In the genomic region with DNA sequence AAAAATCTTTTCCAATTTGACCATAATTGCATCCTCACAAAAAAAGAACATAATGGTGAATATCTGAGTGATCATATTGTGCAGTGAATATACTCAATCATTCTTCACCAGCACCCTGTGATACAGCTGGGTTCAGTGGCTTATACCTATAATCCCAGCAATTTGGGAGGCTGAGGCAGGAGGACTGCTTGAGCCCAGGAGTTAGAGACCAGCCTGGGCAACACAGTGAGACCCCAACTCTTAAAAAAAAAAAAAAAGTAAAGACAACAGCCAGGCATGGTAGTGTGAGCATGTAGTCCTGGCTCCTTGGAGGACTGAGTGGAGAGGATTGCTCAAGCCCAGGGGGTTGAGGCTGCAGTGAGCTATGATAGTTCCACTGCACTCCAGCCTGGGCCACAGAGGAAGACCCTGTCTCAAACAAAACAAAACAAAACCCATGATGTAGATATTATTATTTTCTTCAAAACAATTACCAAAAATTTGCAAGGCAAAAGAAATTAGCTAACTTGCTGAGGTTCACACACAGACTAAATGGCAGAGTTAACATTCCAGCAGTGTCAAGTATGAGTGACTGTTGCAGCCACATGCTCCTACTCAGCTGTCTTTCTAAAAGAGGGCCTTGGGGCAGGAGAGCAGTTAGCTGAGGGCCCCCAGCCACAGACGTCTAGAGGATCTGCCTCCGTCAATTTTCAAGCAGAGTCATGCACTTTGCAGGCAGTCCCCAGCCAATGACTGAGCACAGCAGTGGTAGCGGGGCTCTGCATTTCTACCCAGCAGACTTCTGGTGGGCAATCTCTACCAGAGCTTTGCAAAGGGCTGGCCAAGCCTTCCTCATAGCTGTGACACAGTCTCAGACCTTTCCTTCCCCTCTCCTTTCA, we compare ENCODE assay signal across 19 cellular contexts. TPM values are rescaled to one million over a fixed set of nuclear protein-coding genes. Genes with fewer than 3 reads are reported as not detected.
A peak's percentile ranks its signal among the peaks of the same experiment; 100 is the strongest.
DNase-seq lines count a peak whose midpoint lies in the region; ATAC-seq and TF ChIP-seq lines count a peak whose summit lies in the region.
"Had no signal": no experiment of that assay in that cellular context is flagged by ENCODE, and none has a peak within 500 bp of the region (broad histone marks: within the 10 kb centered on the region; RNA-seq: fewer than 3 reads in every experiment).

No MANE protein-coding gene starts in this region.

- dilution Hi-C loops in IMR-90 (cut with HindIII; ENCODE audit: low sequenced_read_pairs, unreplicated experiment), result no loop called here
- dilution Hi-C loops in mammary epithelial cell (cut with HindIII; ENCODE audit: low sequenced_read_pairs), result no loop called here

- BruUV-seq in A673 (replicated peaks; lab: Mats Ljungman, UMichigan) (no TSS peak), IMR-90 (replicated peaks; lab: Mats Ljungman, UMichigan) (no TSS peak), mammary epithelial cell (replicated peaks; lab: Mats Ljungman, UMichigan) (no TSS peak)

- H2AFZ ChIP-seq in IMR-90 (replicated peaks; ENCODE audit: low read length, poor library complexity), result no peak overlapping the region
- no peak overlapping the region for H2AFZ ChIP-seq in mammary epithelial cell (ENCODE audit: low read depth, low read length)

- H4K20me1 ChIP-seq in IMR-90 (ENCODE audit: insufficient read depth, low read length) (peaks cover 35% of the 10 kb centered on the region), mammary epithelial cell (ENCODE audit: insufficient read depth, low read length) (no peaks in the 10 kb centered on the region)

- H3K9me1 ChIP-seq in IMR-90 (ENCODE audit: insufficient read depth, low read length), result peaks cover 7% of the 10 kb centered on the region; the same call in 1 of the 2 replicates

- H3K4ac ChIP-seq in IMR-90 (ENCODE audit: low read depth, low read length) (no peak overlapping the region), mesendoderm (ENCODE audit: low read depth, low read length) (no peak overlapping the region)

- no peak for TF ChIP-seq RAD21 in IMR-90 (IDR thresholded peaks at IDR 0.05; ENCODE audit: low read length)

- intact Hi-C loops in A673 (cut with micrococcal nuclease; ENCODE audit: unreplicated experiment) (no loop called here), IMR-90 (cut with micrococcal nuclease) (loop anchor here (2.0 kb wide), 1 partner anchor 32 kb away; no protein-coding TSS in a partner anchor), mammary epithelial cell (cut with micrococcal nuclease) (loop anchor here (1.0 kb wide), 1 partner anchor 9 kb away; no protein-coding TSS in a partner anchor)

- H3K27me3 ChIP-seq in A673 (replicated peaks; ENCODE audit: insufficient read depth, low read depth, low read length, poor library complexity) (no peaks in the 10 kb centered on the region), IMR-90 (ENCODE audit: control insufficient read depth, insufficient read depth, low read length) (no peaks in the 10 kb centered on the region), mammary epithelial cell (ENCODE audit: insufficient read depth, low read length) (no peaks in the 10 kb centered on the region), mesendoderm (ENCODE audit: insufficient read depth, low read length, poor library complexity) (no peaks in the 10 kb centered on the region)
- H3K27me3 ChIP-seq: body of pancreas, neutrophil, right lobe of liver had no signal

- H3K27ac ChIP-seq in A673 (ENCODE audit: low read depth, low read length, poor library complexity, severe bottlenecking), result peak overlapping the region; percentile 69
- H3K27ac ChIP-seq in IMR-90 (ENCODE audit: insufficient read depth, low read length), result no peak overlapping the region
- H3K27ac ChIP-seq in mammary epithelial cell (ENCODE audit: insufficient read depth, low read depth, low read length), result peak overlapping the region; percentile 89
- peak overlapping the region; percentile 55 for H3K27ac ChIP-seq in mesendoderm (ENCODE audit: low read depth, low read length)
- no peak overlapping the region for H3K27ac ChIP-seq in substantia nigra (ENCODE audit: low read depth, low read length, poor library complexity, severe bottlenecking)
- H3K27ac ChIP-seq: body of pancreas, neutrophil, right lobe of liver had no signal

- H3K14ac ChIP-seq in IMR-90 (replicated peaks; ENCODE audit: low read depth, low read length), result no peak overlapping the region

- 79% methylated on average over 3 of the region's 3 CpGs; no CpG with 5 or more reads in 1 of the 2 experiments for WGBS in IMR-90 (ENCODE audit: extremely low coverage in 2 of 2, insufficient read length in 1 of 2), 2 experiments
- 82% methylated on average over 3 of the region's 3 CpGs for WGBS in mammary epithelial cell (ENCODE audit: low coverage, missing lambda C conversion rate)
- no CpG with 5 or more reads among the region's 3 CpGs for WGBS in mesendoderm (ENCODE audit: extremely low coverage, insufficient coverage, low lambda C conversion rate)

- H3K56ac ChIP-seq in IMR-90 (ENCODE audit: extremely low read depth, insufficient read depth, low read length), result no peak overlapping the region
- H3K56ac ChIP-seq in mesendoderm (ENCODE audit: low read length), result no peak overlapping the region

- POLR2A ChIA-PET in A673 (lab: Charles Lee; ENCODE audit: low non-redundant PET), result no interaction called here
- POLR2A ChIA-PET in IMR-90 (lab: Charles Lee; ENCODE audit: unreplicated experiment), result no interaction called here

- H3K79me1 ChIP-seq in IMR-90 (ENCODE audit: low read depth in 1 of 2, low read length in 2 of 2) (peaks cover 16 to 37% of the 10 kb centered on the region in 2 experiments; a peak in 3 of 4 replicates), mesendoderm (ENCODE audit: low read length) (peaks cover 8% of the 10 kb centered on the region)

- H3K79me2 ChIP-seq in mammary epithelial cell (ENCODE audit: insufficient read depth, low read length) (peaks cover 81% of the 10 kb centered on the region), mesendoderm (ENCODE audit: control insufficient read depth, insufficient read depth, low read length) (peaks cover 63% of the 10 kb centered on the region)

- no peak for DNase-seq in A673 (ENCODE audit: low spot score)
- DNase-seq in IMR-90, result no peak
- DNase-seq in mammary epithelial cell, result no peak
- DNase-seq in mesendoderm, result peak; percentile 72
- DNase-seq in HCEC 1CT, result no peak
- DNase-seq in activated effector memory CD4-positive, alpha-beta T cell treated with Interleukin-2 at 50 U/mL for 16 hours, result no peak
- no peak for DNase-seq in substantia nigra (lab: John Stamatoyannopoulos, UW)
- DNase-seq: activated CD4-positive, alpha-beta T cell treated with anti-CD3 and anti-CD28 coated beads, Interleukin-2, amount 50 U/mL, for 48 hours; activated T-cell treated with anti-CD3 and anti-CD28 coated beads, Interleukin-2, amount 50 U/mL, for 48 hours; body of pancreas; COR-L47; dermis blood vessel endothelial cell; KG1; NCI-H1092; right lobe of liver had no signal

- H4K8ac ChIP-seq in IMR-90 (ENCODE audit: low read depth in 2 of 2, low read length in 2 of 2), result no peak overlapping the region
- H4K8ac ChIP-seq in mesendoderm (ENCODE audit: low read depth, low read length), result no peak overlapping the region

- H2BK5ac ChIP-seq in IMR-90 (ENCODE audit: low read depth, low read length, poor library complexity, severe bottlenecking), result no peak overlapping the region
- H2BK5ac ChIP-seq in mesendoderm (ENCODE audit: low read length), result no peak overlapping the region

- CTCF ChIA-PET in A673 (lab: Charles Lee) (no interaction called here), IMR-90 (lab: Yijun Ruan, JAX) (interaction anchor here (0.6 to 1.9 kb wide), 3 partner anchors 8 to 33 kb away, joined by 3 to 7 read pairs (median 3); no protein-coding TSS in a partner anchor), mammary epithelial cell (lab: Charles Lee; ENCODE audit: low non-redundant PET) (no interaction called here)

- no peak overlapping the region for H2BK20ac ChIP-seq in IMR-90 (ENCODE audit: low read depth, low read length)

- TF ChIP-seq POLR2A in IMR-90 (IDR thresholded peaks at IDR 0.05; ENCODE audit: low read depth, low read length), result no peak

- H3K9me3 ChIP-seq in A673 (ENCODE audit: low read depth, low read length, poor library complexity, severe bottlenecking) (no peaks in the 10 kb centered on the region), IMR-90 (ENCODE audit: control insufficient read depth, insufficient read depth, low read length) (no peaks in the 10 kb centered on the region), mammary epithelial cell (replicated peaks; ENCODE audit: insufficient read depth, low read length) (no peaks in the 10 kb centered on the region)
- H3K9me3 ChIP-seq: body of pancreas, neutrophil, right lobe of liver had no signal

- H4K5ac ChIP-seq in IMR-90 (ENCODE audit: low read depth, low read length) (no peak overlapping the region), mesendoderm (ENCODE audit: low read length) (no peak overlapping the region)

- H2AK5ac ChIP-seq in IMR-90 (ENCODE audit: low read depth, low read length), result no peak overlapping the region
- H2AK5ac ChIP-seq in mesendoderm (ENCODE audit: low read length), result no peak overlapping the region

- H2BK120ac ChIP-seq in IMR-90 (ENCODE audit: low read depth, low read length) (no peak overlapping the region), mesendoderm (ENCODE audit: low read depth, low read length) (no peak overlapping the region)

- no peak overlapping the region for H3K18ac ChIP-seq in IMR-90 (ENCODE audit: low read depth, low read length)
- no peak overlapping the region for H3K18ac ChIP-seq in mesendoderm (ENCODE audit: low read length)

- no peak overlapping the region for H3K9ac ChIP-seq in IMR-90 (ENCODE audit: low read depth, low read length)
- peak overlapping the region; percentile 65 for H3K9ac ChIP-seq in mammary epithelial cell (ENCODE audit: insufficient read depth, low read length)
- no peak overlapping the region for H3K9ac ChIP-seq in mesendoderm (ENCODE audit: low read length)

- H2BK15ac ChIP-seq in IMR-90 (ENCODE audit: low read depth, low read length), result no peak overlapping the region
- H2BK15ac ChIP-seq in mesendoderm (replicated peaks; ENCODE audit: low read depth), result no peak overlapping the region

- peaks cover 69% of the 10 kb centered on the region for H3K4me1 ChIP-seq in A673 (ENCODE audit: insufficient read depth, low read length, poor library complexity, severe bottlenecking)
- H3K4me1 ChIP-seq in IMR-90 (ENCODE audit: control insufficient read depth, insufficient read depth, low read length), result peaks cover 14% of the 10 kb centered on the region
- peaks cover 56% of the 10 kb centered on the region for H3K4me1 ChIP-seq in mammary epithelial cell (ENCODE audit: insufficient read depth, low read length)
- H3K4me1 ChIP-seq in mesendoderm (ENCODE audit: control insufficient read depth, low read depth, low read length), result peaks cover 3% of the 10 kb centered on the region

- H2AK9ac ChIP-seq in IMR-90 (replicated peaks; ENCODE audit: low read depth, low read length, poor library complexity), result no peak overlapping the region

- no peak overlapping the region for H3K23ac ChIP-seq in IMR-90 (ENCODE audit: low read depth, low read length)
- H3K23ac ChIP-seq in mesendoderm (ENCODE audit: low read length), result no peak overlapping the region

- H3K36me3 ChIP-seq in A673 (ENCODE audit: insufficient read depth, low read length, poor library complexity, severe bottlenecking), result no peaks in the 10 kb centered on the region
- no peaks in the 10 kb centered on the region for H3K36me3 ChIP-seq in IMR-90 (ENCODE audit: control insufficient read depth, insufficient read depth, low read length)
- H3K36me3 ChIP-seq in mammary epithelial cell (ENCODE audit: insufficient read depth, low read length), result no peaks in the 10 kb centered on the region
- no peaks in the 10 kb centered on the region for H3K36me3 ChIP-seq in mesendoderm (ENCODE audit: control insufficient read depth, insufficient read depth, low read length)
- H3K36me3 ChIP-seq: neutrophil, right lobe of liver had no signal

- peak; percentile 18 for ATAC-seq in IMR-90 (ENCODE audit: low read depth)
- ATAC-seq in GM18520 (IDR thresholded peaks at IDR 0.05; ENCODE audit: unreplicated experiment), result no peak
- ATAC-seq: activated naive CD4-positive, alpha-beta T cell treated with anti-CD3 and anti-CD28 coated beads, Interleukin-2, amount 50 U/mL, for 72 hours; body of pancreas had no signal

- H4K91ac ChIP-seq in IMR-90 (ENCODE audit: insufficient read depth, low read depth, low read length), result no peak overlapping the region

- in situ Hi-C loops in IMR-90 (cut with MboI; ENCODE audit: low sequenced_read_pairs), result no loop called here
- in situ Hi-C loops in mammary epithelial cell (cut with MboI; ENCODE audit: low sequenced_read_pairs in 2 of 2), result no loop called here

- H3K4me3 ChIP-seq in A673 (ENCODE audit: low read depth, low read length, poor library complexity, severe bottlenecking), result no peak overlapping the region
- H3K4me3 ChIP-seq in IMR-90 (ENCODE audit: insufficient read depth, low read depth, low read length), result no peak overlapping the region
- no peak overlapping the region for H3K4me3 ChIP-seq in mammary epithelial cell (replicated peaks in 1 of 3; ENCODE audit: insufficient read depth in 1 of 3, low read depth in 2 of 3, low read length in 3 of 3)
- H3K4me3 ChIP-seq in mesendoderm (ENCODE audit: low read length), result no peak overlapping the region
- H3K4me3 ChIP-seq: body of pancreas, right lobe of liver had no signal

- TF ChIP-seq CTCF in A673 (conservative IDR thresholded peaks at IDR 0.05; ENCODE audit: low read depth, low read length), result no peak
- TF ChIP-seq CTCF in IMR-90 (conservative IDR thresholded peaks at IDR 0.05; ENCODE audit: low read depth, low read length), result no peak
- no peak for TF ChIP-seq CTCF in mammary epithelial cell (conservative IDR thresholded peaks at IDR 0.05 in 1 of 2, IDR thresholded peaks at IDR 0.05 in 1 of 2; ENCODE audit: extremely low read depth in 1 of 2, insufficient read depth in 1 of 2, low read depth in 1 of 2, low read length in 2 of 2)

- H3K4me2 ChIP-seq in IMR-90 (ENCODE audit: low read depth, low read length) (no peak overlapping the region), mammary epithelial cell (ENCODE audit: insufficient read depth, low read depth, low read length) (peak overlapping the region; percentile 76), mesendoderm (ENCODE audit: low read length) (no peak overlapping the region)

RNA-seq across cellular contexts. Expression of gene ADGRA3, which starts 33.4 kb away (rescaled TPM):
- total RNA-seq in A673 (2021) (57.5 and 59.6 TPM in 2 replicates), IMR-90 (2012; rRNA removed) (28.0 and 30.3 TPM in 2 replicates), mammary epithelial cell (10 to 100 TPM; 48.0 to 66.8 TPM)
- polyA plus RNA-seq in IMR-90 (2012; rRNA removed) (17.1 and 20.1 TPM in 2 replicates), mammary epithelial cell (35.2 TPM)
- polyA plus RNA-seq in IMR-90 (2012; cell fraction: cytosol; rRNA removed), result 5.5 and 14.0 TPM in 2 replicates
- polyA plus RNA-seq in IMR-90 (2012; cell fraction: nucleus; rRNA removed; ENCODE audit: low replicate concordance), result 8.6 and 50.7 TPM in 2 replicates
- 138 TPM for polyA minus RNA-seq in mammary epithelial cell
- polyA plus RNA-seq in mesendoderm (2013, experiment 1 of 2), result 43.1 TPM
- polyA plus RNA-seq in mesendoderm (2013, experiment 2 of 2), result 41.8 TPM
- total RNA-seq: OCI-LY7 had no signal

Comparison
In these comparisons a context has a peak if more than half of its experiments do, and no peak if none do; other contexts are left out.
1. H3K27ac ChIP-seq: peak in A673 (single experiment), mammary epithelial cell (single experiment) and mesendoderm (single experiment); none in IMR-90 (single experiment) and substantia nigra (single experiment).